Comparison of ENCODE assay signal across 14 cellular contexts in the genomic region with DNA sequence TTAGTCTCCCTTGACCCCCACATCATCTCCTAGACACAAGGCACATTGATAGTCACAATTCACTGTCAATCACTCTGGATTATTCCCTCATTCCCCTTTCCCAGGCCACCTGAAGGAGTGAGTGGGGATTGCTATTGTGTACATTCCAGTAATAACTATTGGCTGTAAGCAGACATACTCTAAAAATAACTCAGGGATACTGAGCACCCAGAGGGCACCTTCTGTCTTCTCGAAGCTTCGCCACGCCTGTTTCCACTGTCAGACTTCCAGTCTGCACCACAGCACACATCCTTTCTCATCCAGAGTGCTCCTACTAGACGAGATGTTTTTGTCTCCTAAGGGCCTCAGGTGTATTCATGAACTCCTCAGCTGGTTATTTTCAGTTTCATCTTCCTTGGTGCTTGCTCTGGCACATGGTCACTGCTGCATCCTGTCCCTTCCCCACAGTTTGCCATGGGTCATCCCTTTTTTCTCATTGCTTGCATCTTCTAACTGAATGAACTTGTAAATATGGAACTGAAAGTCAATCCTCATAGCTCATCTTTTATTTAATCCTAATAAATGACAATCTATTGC. TPM values are rescaled to one million over a fixed set of nuclear protein-coding genes. Genes with fewer than 3 reads are reported as not detected.
A peak's percentile ranks its signal among the peaks of the same experiment; 100 is the strongest.
DNase-seq lines count a peak whose midpoint lies in the region; ATAC-seq and TF ChIP-seq lines count a peak whose summit lies in the region.
"Had no signal": no experiment of that assay in that cellular context is flagged by ENCODE, and none has a peak within 500 bp of the region (broad histone marks: within the 10 kb centered on the region; RNA-seq: fewer than 3 reads in every experiment).

No MANE protein-coding gene starts in this region.

- TF ChIP-seq CTCF in esophagus muscularis mucosa (IDR thresholded peaks at IDR 0.05) (no peak), progenitor cell of endocrine pancreas (IDR thresholded peaks at IDR 0.05; ENCODE audit: unreplicated experiment) (no peak)

- H3K36me3 Mint-ChIP-seq in activated naive CD4-positive, alpha-beta T cell treated with anti-CD3 and anti-CD28 coated beads, Interleukin-2, amount 50 U/mL, for 72 hours, result peaks cover 0 to 10% of the 10 kb centered on the region in 2 donors
- H3K36me3 Mint-ChIP-seq in progenitor cell of endocrine pancreas (ENCODE audit: insufficient read depth), result no peaks in the 10 kb centered on the region

- peaks cover 25 to 41% (median 37%) of the 10 kb centered on the region in 4 donors for H3K4me1 ChIP-seq in esophagus muscularis mucosa

- no peak for TF ChIP-seq EP300 in esophagus muscularis mucosa (IDR thresholded peaks at IDR 0.05)

- H3K9me3 ChIP-seq in esophagus muscularis mucosa, result no peaks in the 10 kb centered on the region
- H3K9me3 ChIP-seq: tibial nerve had no signal

- no peak overlapping the region for H3K4me3 Mint-ChIP-seq in progenitor cell of endocrine pancreas (ENCODE audit: low read depth)
- H3K4me3 Mint-ChIP-seq: activated CD4-positive, alpha-beta T cell treated with anti-CD3 and anti-CD28 coated beads, Interleukin-2, amount 10 ng/mL, durations not matched to agents 7 days and 5 days; T-helper 2 cell treated with Interferon-gamma antibody and Interleukin-4, amounts not matched to agents 5 μg/mL and 100 μg/mL, for 36 hours had no signal

- H3K27me3 Mint-ChIP-seq in progenitor cell of endocrine pancreas, result no peaks in the 10 kb centered on the region
- H3K27me3 Mint-ChIP-seq: activated CD4-positive, alpha-beta T cell treated with anti-CD3 and anti-CD28 coated beads, Interleukin-2, amount 10 ng/mL, durations not matched to agents 7 days and 5 days had no signal

- no peak for ATAC-seq in activated naive CD4-positive, alpha-beta T cell treated with anti-CD3 and anti-CD28 coated beads, Interleukin-2, amount 50 U/mL, for 72 hours
- peak; percentile 39 for ATAC-seq in HG03280 (IDR thresholded peaks at IDR 0.05; ENCODE audit: unreplicated experiment)

- WGBS in esophagus muscularis mucosa, result 74% methylated on average over 4 of the region's 4 CpGs

- H3K27ac Mint-ChIP-seq in activated naive CD4-positive, alpha-beta T cell treated with anti-CD3 and anti-CD28 coated beads, Interleukin-2, amount 50 U/mL, for 72 hours, result peak overlapping the region; percentile 3 to 75
- peak overlapping the region; percentile 9 for H3K27ac Mint-ChIP-seq in progenitor cell of endocrine pancreas
- H3K27ac Mint-ChIP-seq: activated CD4-positive, alpha-beta T cell treated with anti-CD3 and anti-CD28 coated beads, Interleukin-2, amount 10 ng/mL, durations not matched to agents 7 days and 5 days; T-helper 2 cell treated with Interferon-gamma antibody and Interleukin-4, amounts not matched to agents 5 μg/mL and 100 μg/mL, for 36 hours had no signal

- H3K4me1 Mint-ChIP-seq in progenitor cell of endocrine pancreas (ENCODE audit: low read depth), result peaks cover 11% of the 10 kb centered on the region

- no peaks in the 10 kb centered on the region for H3K36me3 ChIP-seq in esophagus muscularis mucosa
- H3K36me3 ChIP-seq: tibial nerve had no signal

- DNase-seq in activated naive CD4-positive, alpha-beta T cell treated with anti-CD3 and anti-CD28 coated beads, Interleukin-2, amount 50 U/mL, for 72 hours (ENCODE audit: low spot score in 2 of 2), result no peak
- no peak for DNase-seq in activated naive CD4-positive, alpha-beta T cell treated with anti-CD3 and anti-CD28 coated beads, Interleukin-2, amount 50 U/mL, for 16 hours
- DNase-seq in esophagus muscularis mucosa (ENCODE audit: extremely low spot score) (no peak), progenitor cell of endocrine pancreas (ENCODE audit: low spot score, unreplicated experiment) (no peak), NK-92 (lab: John Stamatoyannopoulos, UW; ENCODE audit: unreplicated experiment) (no peak), NCI-H446 (lab: John Stamatoyannopoulos, UW) (no peak), SIG-M5 (lab: John Stamatoyannopoulos, UW) (no peak)
- DNase-seq: activated CD4-positive, alpha-beta T cell treated with anti-CD3 and anti-CD28 coated beads, Interleukin-2, amount 10 ng/mL, durations not matched to agents 7 days and 5 days; KBM-7; PC-9 had no signal

- no peak for TF ChIP-seq POLR2A in esophagus muscularis mucosa (IDR thresholded peaks at IDR 0.05; ENCODE audit: low read depth)

- H3K27ac ChIP-seq in esophagus muscularis mucosa (replicated peaks in 1 of 4), result peak overlapping the region; percentile 1 to 48 (median 32)
- H3K27ac ChIP-seq: PC-9, tibial nerve had no signal

- H3K9me3 Mint-ChIP-seq in activated naive CD4-positive, alpha-beta T cell treated with anti-CD3 and anti-CD28 coated beads, Interleukin-2, amount 50 U/mL, for 72 hours, result peaks cover 0 to 9% of the 10 kb centered on the region in 2 donors
- H3K9me3 Mint-ChIP-seq in progenitor cell of endocrine pancreas (ENCODE audit: low read depth), result no peaks in the 10 kb centered on the region
- H3K9me3 Mint-ChIP-seq: activated CD4-positive, alpha-beta T cell treated with anti-CD3 and anti-CD28 coated beads, Interleukin-2, amount 10 ng/mL, durations not matched to agents 7 days and 5 days; T-helper 2 cell treated with Interferon-gamma antibody and Interleukin-4, amounts not matched to agents 5 μg/mL and 100 μg/mL, for 36 hours had no signal

- H3K4me3 ChIP-seq in esophagus muscularis mucosa, result no peak overlapping the region
- H3K4me3 ChIP-seq: PC-9, tibial nerve had no signal

- intact Hi-C loops in esophagus muscularis mucosa (cut with DNase I), result no loop called here

- no peaks in the 10 kb centered on the region for H3K27me3 ChIP-seq in esophagus muscularis mucosa
- H3K27me3 ChIP-seq: tibial nerve had no signal

RNA-seq across cellular contexts. Expression of a gene that starts 0.8 kb away (rescaled TPM):
- not detected for total RNA-seq in activated naive CD4-positive, alpha-beta T cell treated with anti-CD3 and anti-CD28 coated beads, Interleukin-2, amount 50 U/mL, for 72 hours
- total RNA-seq in esophagus muscularis mucosa, result not detected
- total RNA-seq in progenitor cell of endocrine pancreas, result not detected in 2 replicates
- total RNA-seq: activated CD4-positive, alpha-beta T cell treated with anti-CD3 and anti-CD28 coated beads, Interleukin-2, amount 10 ng/mL, durations not matched to agents 7 days and 5 days; frontal cortex; PC-9; tibial nerve had no signal

RNA-seq across cellular contexts. Expression of a gene that starts 18.4 kb away (rescaled TPM):
- 100 to 1,000 TPM; 183 to 213 TPM for total RNA-seq in activated naive CD4-positive, alpha-beta T cell treated with anti-CD3 and anti-CD28 coated beads, Interleukin-2, amount 50 U/mL, for 72 hours
- 100 to 1,000 TPM in 1 of 4 donors, 10 to 100 TPM in 3; 80.6 to 111 (median 91.1) TPM for total RNA-seq in esophagus muscularis mucosa
- total RNA-seq in progenitor cell of endocrine pancreas, result 68.0 and 69.3 TPM in 2 replicates
